16 cellular contexts compared by ENCODE assay signal in the genomic region with DNA sequence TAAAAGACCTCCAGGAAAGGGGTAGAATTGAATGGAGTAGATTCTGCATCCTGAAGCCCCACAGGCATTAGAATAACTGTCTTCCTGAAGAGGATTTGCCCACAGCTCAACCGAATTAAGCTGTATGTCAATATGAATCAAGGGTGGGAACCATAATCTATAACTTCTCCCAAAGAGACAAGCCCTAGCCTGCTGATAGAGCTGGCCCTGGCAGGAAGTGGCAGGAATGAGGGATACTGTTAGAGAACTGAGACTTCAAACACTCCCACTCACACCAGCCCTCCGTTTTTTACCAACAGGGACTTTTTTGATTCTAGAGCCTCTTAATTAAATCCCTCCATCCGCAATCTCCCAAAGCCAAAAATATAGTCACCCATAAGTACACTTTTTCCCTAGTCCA. TPM values are rescaled to one million over a fixed set of nuclear protein-coding genes. Genes with fewer than 3 reads are reported as not detected.
DNase-seq lines count a peak whose midpoint lies in the region; ATAC-seq and TF ChIP-seq lines count a peak whose summit lies in the region.
"Had no signal": no experiment of that assay in that cellular context is flagged by ENCODE, and none has a peak within 500 bp of the region (broad histone marks: within the 10 kb centered on the region; RNA-seq: fewer than 3 reads in every experiment).

No MANE protein-coding gene starts in this region.

- peaks cover 32% of the 10 kb centered on the region for H3K4me1 Mint-ChIP-seq in activated T-helper 1 cell treated with anti-CD3 and anti-CD28 coated beads, Interleukin-12 subunit alpha, Interleukin-12 subunit beta, Interleukin-2, Interleukin-4 antibody, amounts not matched to agents 30 ng/mL and 10 ng/mL and 1 ng/mL, durations not matched to agents 14 hours and 24 hours and 36 hours (ENCODE audit: low read depth)

- H3K4me3 ChIP-seq in WERI-Rb-1 (ENCODE audit: low read depth, low read length) (no peak overlapping the region), osteoblast (ENCODE audit: insufficient read depth, low read length) (no peak overlapping the region), upper lobe of right lung (no peak overlapping the region)
- H3K4me3 ChIP-seq: BLaER1 treated with 17β-estradiol and CSF1 and Interleukin-3, amounts not matched to agents 10 nM and 100 nM; GM23338 had no signal

- H3K4me1 ChIP-seq in osteoblast (ENCODE audit: insufficient read depth, low read length) (peaks cover 33% of the 10 kb centered on the region), upper lobe of right lung (no peaks in the 10 kb centered on the region)

- DNase-seq in NCI-H1105 treated with DMSO at 0.1 percent for 48 hours (lab: John Stamatoyannopoulos, UW): peak; percentile 17
- DNase-seq in NCI-H1105 (lab: John Stamatoyannopoulos, UW): no peak
- DNase-seq in WERI-Rb-1: no peak
- no peak for DNase-seq in epithelial cell of prostate (ENCODE audit: low read depth, low spot score)
- peak; percentile 51 for DNase-seq in osteoblast (ENCODE audit: insufficient read length, low spot score, missing footprints)
- DNase-seq in NCI-H2081 treated with DMSO at 0.1 percent for 48 hours (lab: John Stamatoyannopoulos, UW): no peak
- DNase-seq in upper lobe of right lung: no peak
- no peak for DNase-seq in activated T-helper 1 cell treated with anti-CD3 and anti-CD28 coated beads, Interleukin-12 subunit alpha, Interleukin-12 subunit beta, Interleukin-2, Interleukin-4 antibody, amounts not matched to agents 30 ng/mL and 10 ng/mL and 1 ng/mL, durations not matched to agents 14 hours and 24 hours and 36 hours (ENCODE audit: low spot score)
- DNase-seq: ACHN; Calu3; CD4-positive, CD25-positive, alpha-beta regulatory T cell; DMS79; H7 had no signal

- intact Hi-C loops in upper lobe of right lung (cut with DNase I): no loop called here
- intact Hi-C loops in activated T-helper 1 cell treated with anti-CD3 and anti-CD28 coated beads, Interleukin-12 subunit alpha, Interleukin-12 subunit beta, Interleukin-2, Interleukin-4 antibody, amounts not matched to agents 30 ng/mL and 10 ng/mL and 1 ng/mL, durations not matched to agents 14 hours and 24 hours and 36 hours (cut with micrococcal nuclease): no loop called here

- no peaks in the 10 kb centered on the region for H4K20me1 ChIP-seq in osteoblast (ENCODE audit: insufficient read depth, low read length)

- ATAC-seq in upper lobe of right lung: no peak
- ATAC-seq: GM23338 had no signal

- no peaks in the 10 kb centered on the region for H3K79me2 ChIP-seq in osteoblast (ENCODE audit: insufficient read depth, low read length)

- H3K9me3 ChIP-seq in WERI-Rb-1 (ENCODE audit: severe bottlenecking): no peaks in the 10 kb centered on the region
- H3K9me3 ChIP-seq in osteoblast (ENCODE audit: low read depth, low read length): no peaks in the 10 kb centered on the region
- no peaks in the 10 kb centered on the region for H3K9me3 ChIP-seq in upper lobe of right lung
- H3K9me3 ChIP-seq: BLaER1 treated with 17β-estradiol and CSF1 and Interleukin-3, amounts not matched to agents 10 nM and 100 nM had no signal

- H3K27ac ChIP-seq in WERI-Rb-1 (peak overlapping the region; percentile 21), epithelial cell of prostate (peak overlapping the region; percentile 7), osteoblast (ENCODE audit: low read depth, low read length) (no peak overlapping the region), upper lobe of right lung (no peak overlapping the region)
- H3K27ac ChIP-seq: 22Rv1; BLaER1 treated with 17β-estradiol and CSF1 and Interleukin-3, amounts not matched to agents 10 nM and 100 nM had no signal

- H3K27me3 Mint-ChIP-seq in activated T-helper 1 cell treated with anti-CD3 and anti-CD28 coated beads, Interleukin-12 subunit alpha, Interleukin-12 subunit beta, Interleukin-2, Interleukin-4 antibody, amounts not matched to agents 30 ng/mL and 10 ng/mL and 1 ng/mL, durations not matched to agents 14 hours and 24 hours and 36 hours (ENCODE audit: insufficient read depth): peaks cover 13% of the 10 kb centered on the region

- no peaks in the 10 kb centered on the region for H3K9me3 Mint-ChIP-seq in activated T-helper 1 cell treated with anti-CD3 and anti-CD28 coated beads, Interleukin-12 subunit alpha, Interleukin-12 subunit beta, Interleukin-2, Interleukin-4 antibody, amounts not matched to agents 30 ng/mL and 10 ng/mL and 1 ng/mL, durations not matched to agents 14 hours and 24 hours and 36 hours
- H3K9me3 Mint-ChIP-seq: GM23338 had no signal

- no peak for TF ChIP-seq CTCF in WERI-Rb-1 (IDR thresholded peaks at IDR 0.05; ENCODE audit: low read depth, low read length)
- no peak for TF ChIP-seq CTCF in osteoblast (IDR thresholded peaks at IDR 0.05; ENCODE audit: extremely low read depth, low read depth, low read length)
- no peak for TF ChIP-seq CTCF in upper lobe of right lung (IDR thresholded peaks at IDR 0.05)

- no peak overlapping the region for H3K4me3 Mint-ChIP-seq in activated T-helper 1 cell treated with anti-CD3 and anti-CD28 coated beads, Interleukin-12 subunit alpha, Interleukin-12 subunit beta, Interleukin-2, Interleukin-4 antibody, amounts not matched to agents 30 ng/mL and 10 ng/mL and 1 ng/mL, durations not matched to agents 14 hours and 24 hours and 36 hours
- H3K4me3 Mint-ChIP-seq: CD4-positive, CD25-positive, alpha-beta regulatory T cell; GM23338 had no signal

- H3K4me2 ChIP-seq in osteoblast (ENCODE audit: insufficient read depth, low read length): no peak overlapping the region
- H3K4me2 ChIP-seq: BLaER1 treated with 17β-estradiol and CSF1 and Interleukin-3, amounts not matched to agents 10 nM and 100 nM had no signal

- H2AFZ ChIP-seq in osteoblast (ENCODE audit: low read length): peak overlapping the region; percentile 37
- H2AFZ ChIP-seq: GM23338 had no signal

- H3K36me3 ChIP-seq in WERI-Rb-1 (no peaks in the 10 kb centered on the region), osteoblast (ENCODE audit: insufficient read depth, low read length) (no peaks in the 10 kb centered on the region), upper lobe of right lung (no peaks in the 10 kb centered on the region)
- H3K36me3 ChIP-seq: BLaER1 treated with 17β-estradiol and CSF1 and Interleukin-3, amounts not matched to agents 10 nM and 100 nM had no signal

- H3K36me3 Mint-ChIP-seq in activated T-helper 1 cell treated with anti-CD3 and anti-CD28 coated beads, Interleukin-12 subunit alpha, Interleukin-12 subunit beta, Interleukin-2, Interleukin-4 antibody, amounts not matched to agents 30 ng/mL and 10 ng/mL and 1 ng/mL, durations not matched to agents 14 hours and 24 hours and 36 hours (ENCODE audit: low read depth): peaks cover 1% of the 10 kb centered on the region
- H3K36me3 Mint-ChIP-seq: CD4-positive, CD25-positive, alpha-beta regulatory T cell had no signal

- H3K27me3 ChIP-seq in WERI-Rb-1 (ENCODE audit: insufficient read depth, low read depth, severe bottlenecking) (no peaks in the 10 kb centered on the region), osteoblast (ENCODE audit: insufficient read depth, low read length) (no peaks in the 10 kb centered on the region), upper lobe of right lung (no peaks in the 10 kb centered on the region)

- no peak overlapping the region for H3K27ac Mint-ChIP-seq in activated T-helper 1 cell treated with anti-CD3 and anti-CD28 coated beads, Interleukin-12 subunit alpha, Interleukin-12 subunit beta, Interleukin-2, Interleukin-4 antibody, amounts not matched to agents 30 ng/mL and 10 ng/mL and 1 ng/mL, durations not matched to agents 14 hours and 24 hours and 36 hours
- H3K27ac Mint-ChIP-seq: CD4-positive, CD25-positive, alpha-beta regulatory T cell; GM23338 had no signal

RNA-seq across cellular contexts. Expression of a gene that starts 12.2 kb away (rescaled TPM):
- total RNA-seq in osteoblast (8.5 and 10.1 TPM in 2 replicates), upper lobe of right lung (24.0 TPM)
- 140 and 141 TPM in 2 replicates for total RNA-seq in activated T-helper 1 cell treated with anti-CD3 and anti-CD28 coated beads, Interleukin-12 subunit alpha, Interleukin-12 subunit beta, Interleukin-2, Interleukin-4 antibody, amounts not matched to agents 30 ng/mL and 10 ng/mL and 1 ng/mL, durations not matched to agents 14 hours and 24 hours and 36 hours

Comparison
In these comparisons a context has a peak if more than half of its experiments do, and no peak if none do; other contexts are left out.
1. DNase-seq: peak in NCI-H1105 treated with DMSO at 0.1 percent for 48 hours (single experiment) and osteoblast (single experiment); none in NCI-H1105 (single experiment), WERI-Rb-1 (single experiment), epithelial cell of prostate (single experiment), NCI-H2081 treated with DMSO at 0.1 percent for 48 hours (single experiment), upper lobe of right lung (single experiment) and activated T-helper 1 cell treated with anti-CD3 and anti-CD28 coated beads, Interleukin-12 subunit alpha, Interleukin-12 subunit beta, Interleukin-2, Interleukin-4 antibody, amounts not matched to agents 30 ng/mL and 10 ng/mL and 1 ng/mL, durations not matched to agents 14 hours and 24 hours and 36 hours (single experiment).
2. H3K27ac ChIP-seq: peak in WERI-Rb-1 (single experiment) and epithelial cell of prostate (single experiment); none in osteoblast (single experiment) and upper lobe of right lung (single experiment).